37 cellular contexts compared by ENCODE assay signal in genomic region chr2:135140606-135141005, GRCh38.
"Had no signal": no experiment of that assay in that cellular context is flagged by ENCODE, and none has a peak within 500 bp of the region (broad histone marks: within the 10 kb centered on the region; RNA-seq: fewer than 3 reads in every experiment).

No MANE protein-coding gene starts in this region.

- H3K4me3 ChIP-seq: adrenal gland, body of pancreas, breast epithelium had no signal

- H3K27me3 ChIP-seq: adrenal gland, body of pancreas, brain microvascular endothelial cell, breast epithelium had no signal

- DNase-seq: activated B cell treated with CpG ODN at 0.5 μM for 24 hours; activated CD4-positive, alpha-beta memory T cell treated with anti-CD3 and anti-CD28 coated beads for 36 hours; activated CD4-positive, alpha-beta T cell treated with anti-CD3 and anti-CD28 coated beads for 4 hours; activated CD4-positive, alpha-beta T cell treated with anti-CD3 and anti-CD28 coated beads, Interleukin-2, amount 10 ng/mL, durations not matched to agents 24 days and 14 days; activated CD4-positive, alpha-beta T cell treated with anti-CD3 and anti-CD28 coated beads, Interleukin-2, amount 50 U/mL, for 1 hour; activated CD4-positive, alpha-beta T cell treated with anti-CD3 and anti-CD28 coated beads, Interleukin-2, amount 50 U/mL, for 4 hours; activated CD4-positive, CD25-positive, alpha-beta regulatory T cell treated with anti-CD3 and anti-CD28 coated beads, Interleukin-2, amount 50 U/mL, for 72 hours; activated CD8-positive, alpha-beta memory T cell treated with anti-CD3 and anti-CD28 coated beads, Interleukin-2, amount 50 U/mL, for 4 hours; activated CD8-positive, alpha-beta T cell treated with anti-CD3 and anti-CD28 coated beads for 36 hours; activated effector memory CD4-positive, alpha-beta T cell treated with anti-CD3 and anti-CD28 coated beads, Interleukin-2, amount 50 U/mL, for 16 hours; activated gamma-delta T cell treated with Interleukin-2 at 50 U/mL for 16 hours; activated naive CD4-positive, alpha-beta T cell; activated naive CD4-positive, alpha-beta T cell treated with anti-CD3 and anti-CD28 coated beads for 36 hours; activated naive CD4-positive, alpha-beta T cell treated with anti-CD3 and anti-CD28 coated beads, Interleukin-2, amount 50 U/mL, for 16 hours; activated naive CD8-positive, alpha-beta T cell treated with anti-CD3 and anti-CD28 coated beads for 36 hours; activated T-cell treated with anti-CD3 and anti-CD28 coated beads for 4 hours; activated T-cell treated with anti-CD3 and anti-CD28 coated beads, Interleukin-2, amount 50 U/mL, for 1 hour; activated T-cell treated with anti-CD3 and anti-CD28 coated beads, Interleukin-2, amount 50 U/mL, for 4 hours; activated T-cell treated with anti-CD3 and anti-CD28 coated beads, Interleukin-2, amount 50 U/mL, for 72 hours; adrenal gland; amniotic stem cell; aorta; body of pancreas; brain microvascular endothelial cell; central memory CD4-positive, alpha-beta T cell; T-helper 1 cell; T-helper 2 cell; T-helper 9 cell had no signal

- H3K27me3 Mint-ChIP-seq: activated B cell treated with CpG ODN at 0.5 μM for 24 hours; activated CD4-positive, alpha-beta memory T cell treated with anti-CD3 and anti-CD28 coated beads for 36 hours; activated CD4-positive, alpha-beta T cell treated with anti-CD3 and anti-CD28 coated beads, Interleukin-2, amount 10 ng/mL, durations not matched to agents 24 days and 14 days; activated CD8-positive, alpha-beta T cell treated with anti-CD3 and anti-CD28 coated beads for 36 hours; activated naive CD8-positive, alpha-beta T cell treated with anti-CD3 and anti-CD28 coated beads for 36 hours; activated T-helper 17 cell treated with anti-CD3 and anti-CD28 coated beads, Interleukin-2, amount 50 U/mL, for 72 hours had no signal

- H3K36me3 ChIP-seq: breast epithelium had no signal

- ATAC-seq: activated CD8-positive, alpha-beta T cell treated with anti-CD3 and anti-CD28 coated beads for 36 hours; activated naive CD4-positive, alpha-beta T cell treated with anti-CD3 and anti-CD28 coated beads, Interleukin-2, amount 50 U/mL, for 72 hours; activated T-cell treated with anti-CD3 and anti-CD28 coated beads, Interleukin-2, amount 50 U/mL, for 4 hours; activated T-cell treated with anti-CD3 and anti-CD28 coated beads, Interleukin-2, amount 50 U/mL, for 72 hours; activated T-helper 17 cell treated with anti-CD3 and anti-CD28 coated beads, Interleukin-2, amount 50 U/mL, for 72 hours; body of pancreas had no signal

- H3K27ac ChIP-seq: adrenal gland, body of pancreas, brain microvascular endothelial cell, breast epithelium, VCaP had no signal

- H3K4me1 Mint-ChIP-seq: activated B cell treated with CpG ODN at 0.5 μM for 24 hours had no signal

- H3K4me1 ChIP-seq: adrenal gland, breast epithelium had no signal

- FAIRE-seq: astrocyte, TTC549 had no signal

- H3K27ac Mint-ChIP-seq: activated B cell treated with CpG ODN at 0.5 μM for 24 hours; activated CD4-positive, alpha-beta memory T cell treated with anti-CD3 and anti-CD28 coated beads for 36 hours; activated CD4-positive, alpha-beta T cell treated with anti-CD3 and anti-CD28 coated beads, Interleukin-2, amount 10 ng/mL, durations not matched to agents 24 days and 14 days; activated CD8-positive, alpha-beta T cell treated with anti-CD3 and anti-CD28 coated beads for 36 hours; activated naive CD4-positive, alpha-beta T cell treated with anti-CD3 and anti-CD28 coated beads for 36 hours; activated naive CD8-positive, alpha-beta T cell treated with anti-CD3 and anti-CD28 coated beads for 36 hours; activated T-cell treated with anti-CD3 and anti-CD28 coated beads, Interleukin-2, amount 50 U/mL, for 72 hours; activated T-helper 1 cell treated with anti-CD3 and anti-CD28 coated beads, Interleukin-12 subunit alpha, Interleukin-12 subunit beta, Interleukin-2, Interleukin-4 antibody, amounts not matched to agents 30 ng/mL and 10 ng/mL and 1 ng/mL, durations not matched to agents 14 hours and 24 hours and 36 hours; activated T-helper 17 cell treated with anti-CD3 and anti-CD28 coated beads, Interleukin-2, amount 50 U/mL, for 72 hours; T-helper 1 cell treated with Interleukin-12 subunit alpha and Interleukin-12 subunit beta and Interleukin-4 antibody, amounts not matched to agents 30 μg/mL and 1 μg/mL, for 36 hours; T-helper 2 cell treated with Interferon-gamma antibody and Interleukin-4, amounts not matched to agents 5 μg/mL and 100 μg/mL, for 36 hours had no signal

- H3K4me3 Mint-ChIP-seq: activated B cell treated with CpG ODN at 0.5 μM for 24 hours; activated CD4-positive, alpha-beta memory T cell treated with anti-CD3 and anti-CD28 coated beads for 36 hours; activated CD4-positive, alpha-beta T cell treated with anti-CD3 and anti-CD28 coated beads, Interleukin-2, amount 10 ng/mL, durations not matched to agents 24 days and 14 days; activated CD8-positive, alpha-beta T cell treated with anti-CD3 and anti-CD28 coated beads for 36 hours; activated naive CD4-positive, alpha-beta T cell treated with anti-CD3 and anti-CD28 coated beads for 36 hours; activated naive CD8-positive, alpha-beta T cell treated with anti-CD3 and anti-CD28 coated beads for 36 hours; activated T-cell treated with anti-CD3 and anti-CD28 coated beads, Interleukin-2, amount 50 U/mL, for 4 hours; activated T-cell treated with anti-CD3 and anti-CD28 coated beads, Interleukin-2, amount 50 U/mL, for 72 hours; activated T-helper 1 cell treated with anti-CD3 and anti-CD28 coated beads, Interleukin-12 subunit alpha, Interleukin-12 subunit beta, Interleukin-2, Interleukin-4 antibody, amounts not matched to agents 30 ng/mL and 10 ng/mL and 1 ng/mL, durations not matched to agents 14 hours and 24 hours and 36 hours; activated T-helper 17 cell treated with anti-CD3 and anti-CD28 coated beads, Interleukin-2, amount 50 U/mL, for 72 hours; T-helper 1 cell treated with Interleukin-12 subunit alpha and Interleukin-12 subunit beta and Interleukin-4 antibody, amounts not matched to agents 30 μg/mL and 1 μg/mL, for 36 hours; T-helper 2 cell treated with Interferon-gamma antibody and Interleukin-4, amounts not matched to agents 5 μg/mL and 100 μg/mL, for 36 hours had no signal

- H3K9me3 Mint-ChIP-seq: activated T-helper 17 cell treated with anti-CD3 and anti-CD28 coated beads, Interleukin-2, amount 50 U/mL, for 72 hours had no signal
